Comparison of ENCODE assay signal across 12 cellular contexts in the genomic region with DNA sequence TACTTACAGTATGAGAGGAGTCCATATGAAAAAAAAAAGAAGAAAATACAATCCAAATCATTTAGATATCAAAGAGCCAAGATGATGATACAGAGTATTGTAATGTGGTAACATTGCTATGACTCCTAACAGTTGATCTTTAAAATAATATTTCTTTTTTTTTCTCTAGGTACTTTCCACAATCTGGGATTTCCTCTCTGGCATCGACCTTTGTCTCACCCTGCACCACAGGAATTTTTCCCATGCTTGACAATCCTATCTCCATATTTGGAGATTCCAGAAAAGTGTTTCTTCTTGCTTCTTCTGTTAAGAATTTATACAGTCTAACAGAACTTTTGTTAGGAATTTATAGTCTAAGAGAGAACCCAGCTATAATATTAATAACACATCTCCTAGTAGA.
A peak's percentile ranks its signal among the peaks of the same experiment; 100 is the strongest.
DNase-seq lines count a peak whose midpoint lies in the region; ATAC-seq and TF ChIP-seq lines count a peak whose summit lies in the region.
"Had no signal": no experiment of that assay in that cellular context is flagged by ENCODE, and none has a peak within 500 bp of the region (broad histone marks: within the 10 kb centered on the region; RNA-seq: fewer than 3 reads in every experiment).

No MANE protein-coding gene starts in this region.

- H3K27ac ChIP-seq in sigmoid colon: peak overlapping the region in 3 of 4 donors; percentile 34 to 56 (median 40)
- H3K27ac ChIP-seq in psoas muscle: no peak overlapping the region
- peak overlapping the region in 2 of 8 donors; percentile 17 to 23 for H3K27ac ChIP-seq in spleen

- H3K36me3 ChIP-seq in sigmoid colon (peaks cover 0 to 4% (median 0%) of the 10 kb centered on the region in 4 donors), psoas muscle (ENCODE audit: insufficient read depth in 1 of 2, low read depth in 1 of 2) (peaks cover 0 to 4% of the 10 kb centered on the region in 2 donors), spleen (peaks cover 0 to 60% (median 14%) of the 10 kb centered on the region in 6 donors)

- DNase-seq in GM03348 (ENCODE audit: low spot score) (peak; percentile 76), fibroblast of mammary gland (ENCODE audit: low read depth) (peak; percentile 83), sigmoid colon (no peak), psoas muscle (no peak), spleen (no peak)
- DNase-seq in central memory CD4-positive, alpha-beta T cell: no peak
- DNase-seq: activated B cell treated with CpG ODN at 0.5 μM for 24 hours; RPMI8226; stimulated activated CD4-positive, alpha-beta T cell treated with anti-CD3 and anti-CD28 coated beads, Interleukin-2, amount 100 ng/mL, for 24 hours; stimulated activated naive CD8-positive, alpha-beta T cell treated with anti-CD3 and anti-CD28 coated beads, Interleukin-15, amount 100 ng/mL, for 72 hours had no signal

- TF ChIP-seq CTCF in fibroblast of mammary gland (conservative IDR thresholded peaks at IDR 0.05; ENCODE audit: control insufficient read depth, insufficient read depth, low read depth, low read length): no peak
- no peak for TF ChIP-seq CTCF in sigmoid colon (IDR thresholded peaks at IDR 0.05)
- TF ChIP-seq CTCF in psoas muscle (IDR thresholded peaks at IDR 0.05): no peak
- TF ChIP-seq CTCF in spleen (IDR thresholded peaks at IDR 0.05 in 8 of 11, conservative IDR thresholded peaks at IDR 0.05 in 3 of 11): no peak

- H3K9me3 ChIP-seq in sigmoid colon: no peaks in the 10 kb centered on the region
- no peaks in the 10 kb centered on the region for H3K9me3 ChIP-seq in psoas muscle
- peaks cover 0 to 11% (median 3%) of the 10 kb centered on the region in 8 donors for H3K9me3 ChIP-seq in spleen

- 11 to 22% methylated on average over 1 of the region's 1 CpG for WGBS in sigmoid colon, 2 donors
- WGBS in psoas muscle, 3 donors: 11 to 18% (median 13%) methylated on average over 1 of the region's 1 CpG
- 21 to 47% (median 34%) methylated on average over 1 of the region's 1 CpG for WGBS in spleen, 5 donors

- TF ChIP-seq EP300 in sigmoid colon (IDR thresholded peaks at IDR 0.05): no peak

- TF ChIP-seq POLR2A in sigmoid colon (IDR thresholded peaks at IDR 0.05) (no peak), spleen (IDR thresholded peaks at IDR 0.05) (no peak)

- no peak overlapping the region for H3K4me3 ChIP-seq in fibroblast of mammary gland (ENCODE audit: control insufficient read depth, low read depth, low read length)
- H3K4me3 ChIP-seq in sigmoid colon: no peak overlapping the region
- no peak overlapping the region for H3K4me3 ChIP-seq in psoas muscle
- H3K4me3 ChIP-seq in spleen: no peak overlapping the region

- intact Hi-C loops in sigmoid colon (cut with DNase I) (no loop called here), psoas muscle (cut with DNase I) (loop anchor here in 1 of 2 donors (5.0 kb wide), 1 partner anchor 211 kb away; no protein-coding TSS in a partner anchor), spleen (cut with DNase I; ENCODE audit: low total_unique reads) (no loop called here)

- peak; percentile 88 for ATAC-seq in SK-N-SH treated with all-trans-retinoic acid at 6 μM for 48 hours
- no peak for ATAC-seq in HG03457 (IDR thresholded peaks at IDR 0.05; ENCODE audit: unreplicated experiment)
- no peak for ATAC-seq in psoas muscle
- ATAC-seq: stimulated activated naive CD8-positive, alpha-beta T cell treated with anti-CD3 and anti-CD28 coated beads, Interleukin-15, amount 100 ng/mL, for 72 hours had no signal

- no peaks in the 10 kb centered on the region for H3K27me3 ChIP-seq in sigmoid colon
- H3K27me3 ChIP-seq in psoas muscle (ENCODE audit: insufficient read depth in 3 of 3, low read length in 2 of 3): no peaks in the 10 kb centered on the region
- no peaks in the 10 kb centered on the region for H3K27me3 ChIP-seq in spleen (replicated peaks in 1 of 7)

- H3K4me1 ChIP-seq in sigmoid colon: peaks cover 0 to 50% (median 33%) of the 10 kb centered on the region in 4 donors
- H3K4me1 ChIP-seq in psoas muscle: no peaks in the 10 kb centered on the region
- no peaks in the 10 kb centered on the region for H3K4me1 ChIP-seq in spleen

TF ChIP-seq in SK-N-SH treated with all-trans-retinoic acid at 6 μM for 48 hours, 23 proteins besides CTCF, POLR2A, EP300 and RAD21:
- peak; percentile 85 for TF ChIP-seq ISL1 (CRISPR knock-in tag; IDR thresholded peaks at IDR 0.05)
- peak; percentile 38; the same call in 1 of the 2 replicates for TF ChIP-seq ZNF8 (CRISPR knock-in tag; IDR thresholded peaks at IDR 0.05)
- TF ChIP-seq OSR1 (CRISPR knock-in tag; IDR thresholded peaks at IDR 0.05): peak; percentile 95
- TF ChIP-seq RARB (CRISPR knock-in tag; IDR thresholded peaks at IDR 0.05): peak; percentile 84; the same call in 1 of the 2 replicates
- TF ChIP-seq ZFP3 (CRISPR knock-in tag; IDR thresholded peaks at IDR 0.05): peak; percentile 91
- TF ChIP-seq CSDC2 (CRISPR knock-in tag; IDR thresholded peaks at IDR 0.05): peak; percentile 98
- TF ChIP-seq SNAI2 (CRISPR knock-in tag; IDR thresholded peaks at IDR 0.05): peak; percentile 99
- TF ChIP-seq, protein P1, sequence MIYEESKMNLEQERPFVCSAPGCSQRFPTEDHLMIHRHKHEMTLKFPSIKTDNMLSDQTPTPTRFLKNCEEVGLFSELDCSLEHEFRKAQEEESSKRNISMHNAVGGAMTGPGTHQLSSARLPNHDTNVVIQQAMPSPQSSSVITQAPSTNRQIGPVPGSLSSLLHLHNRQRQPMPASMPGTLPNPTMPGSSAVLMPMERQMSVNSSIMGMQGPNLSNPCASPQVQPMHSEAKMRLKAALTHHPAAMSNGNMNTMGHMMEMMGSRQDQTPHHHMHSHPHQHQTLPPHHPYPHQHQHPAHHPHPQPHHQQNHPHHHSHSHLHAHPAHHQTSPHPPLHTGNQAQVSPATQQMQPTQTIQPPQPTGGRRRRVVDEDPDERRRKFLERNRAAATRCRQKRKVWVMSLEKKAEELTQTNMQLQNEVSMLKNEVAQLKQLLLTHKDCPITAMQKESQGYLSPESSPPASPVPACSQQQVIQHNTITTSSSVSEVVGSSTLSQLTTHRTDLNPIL (CRISPR knock-in tag; IDR thresholded peaks at IDR 0.05; ENCODE audit: low read depth): no peak
- TF ChIP-seq ZC3H10 (CRISPR knock-in tag; IDR thresholded peaks at IDR 0.05): peak; percentile 97
- 0 out of 2 replicates have a peak, but pooled peaks have one; percentile 31 for TF ChIP-seq POU6F1 (CRISPR knock-in tag; IDR thresholded peaks at IDR 0.05; ENCODE audit: borderline replicate concordance, low read depth)
- TF ChIP-seq ARNTL (CRISPR knock-in tag; IDR thresholded peaks at IDR 0.05; ENCODE audit: borderline replicate concordance, low read depth): no peak
- no peak for TF ChIP-seq ESRRG (CRISPR knock-in tag; IDR thresholded peaks at IDR 0.05)
- TF ChIP-seq TOX (CRISPR knock-in tag; IDR thresholded peaks at IDR 0.05; ENCODE audit: borderline replicate concordance): peak; percentile 61; the same call in 1 of the 2 replicates
- no peak for TF ChIP-seq GLIS3 (CRISPR knock-in tag; IDR thresholded peaks at IDR 0.05)
- TF ChIP-seq, protein P2, sequence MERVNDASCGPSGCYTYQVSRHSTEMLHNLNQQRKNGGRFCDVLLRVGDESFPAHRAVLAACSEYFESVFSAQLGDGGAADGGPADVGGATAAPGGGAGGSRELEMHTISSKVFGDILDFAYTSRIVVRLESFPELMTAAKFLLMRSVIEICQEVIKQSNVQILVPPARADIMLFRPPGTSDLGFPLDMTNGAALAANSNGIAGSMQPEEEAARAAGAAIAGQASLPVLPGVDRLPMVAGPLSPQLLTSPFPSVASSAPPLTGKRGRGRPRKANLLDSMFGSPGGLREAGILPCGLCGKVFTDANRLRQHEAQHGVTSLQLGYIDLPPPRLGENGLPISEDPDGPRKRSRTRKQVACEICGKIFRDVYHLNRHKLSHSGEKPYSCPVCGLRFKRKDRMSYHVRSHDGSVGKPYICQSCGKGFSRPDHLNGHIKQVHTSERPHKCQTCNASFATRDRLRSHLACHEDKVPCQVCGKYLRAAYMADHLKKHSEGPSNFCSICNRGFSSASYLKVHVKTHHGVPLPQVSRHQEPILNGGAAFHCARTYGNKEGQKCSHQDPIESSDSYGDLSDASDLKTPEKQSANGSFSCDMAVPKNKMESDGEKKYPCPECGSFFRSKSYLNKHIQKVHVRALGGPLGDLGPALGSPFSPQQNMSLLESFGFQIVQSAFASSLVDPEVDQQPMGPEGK (CRISPR knock-in tag; IDR thresholded peaks at IDR 0.05; ENCODE audit: borderline replicate concordance): peak; percentile 67; the same call in 1 of the 2 replicates

Comparison
In these comparisons a context has a peak if more than half of its experiments do, and no peak if none do; other contexts are left out.
1. DNase-seq: peak in GM03348 (single experiment) and fibroblast of mammary gland (single experiment); none in sigmoid colon (single experiment), central memory CD4-positive, alpha-beta T cell (single experiment), psoas muscle (0 of 2) and spleen (single experiment).